ENCODE assay signal across 8 cellular contexts in the genomic region with DNA sequence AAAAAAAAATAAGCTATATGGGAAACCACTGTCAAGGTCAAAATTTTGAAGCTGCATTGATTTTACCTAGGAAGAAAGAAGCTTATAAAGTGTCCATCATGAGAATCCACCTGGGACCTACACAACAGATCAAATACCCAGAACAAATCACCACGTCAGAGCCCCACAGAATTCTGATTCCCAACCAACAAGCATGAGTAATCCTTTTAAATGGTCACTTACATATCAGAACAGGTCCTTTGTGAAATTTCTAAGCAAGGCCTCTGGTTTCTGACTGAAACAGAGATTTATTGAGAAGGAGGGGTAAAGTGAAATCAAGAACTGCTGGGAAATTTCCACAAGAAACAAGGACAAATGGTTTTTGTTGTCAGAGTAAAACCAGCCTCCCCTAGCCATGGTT.
DNase-seq lines count a peak whose midpoint lies in the region; ATAC-seq and TF ChIP-seq lines count a peak whose summit lies in the region.
"Not testable (repeated sequence)": the region's sequence is repeated elsewhere in the genome, so short reads cannot be mapped to it uniquely, and the experiment has no call there.

No MANE protein-coding gene starts in this region.

- ATAC-seq in sciatic nerve: peak; percentile 33

- not testable (repeated sequence) for H2AFZ ChIP-seq in SK-N-SH (ENCODE audit: low read depth)

- H4K20me1 ChIP-seq in SK-N-SH (ENCODE audit: insufficient read depth): not testable (repeated sequence)

- BruUV-seq in MCF 10A (replicated peaks; lab: Mats Ljungman, UMichigan): not testable (repeated sequence)

- H3K4me3 ChIP-seq in SK-N-SH (ENCODE audit: low read depth in 2 of 2, low read length in 1 of 2); fibroblast of mammary gland (ENCODE audit: control insufficient read depth, low read depth, low read length); tibial nerve: not testable (repeated sequence)

- WGBS in SK-N-SH (ENCODE audit: low lambda C conversion rate): 42% methylated on average over 1 of the region's 1 CpG
- 43 to 46% methylated on average over 1 of the region's 1 CpG for WGBS in tibial nerve, 2 donors

- DNase-seq in Daoy (ENCODE audit: low read depth) (peak; percentile 44), HT1080 (ENCODE audit: low read depth) (peak; percentile 27), fibroblast of mammary gland (ENCODE audit: low read depth) (peak; percentile 70), iris pigment epithelial cell (ENCODE audit: low read depth) (peak; percentile 62)
- not testable (repeated sequence) for DNase-seq in SK-N-SH; MCF 10A (ENCODE audit: unreplicated experiment); sciatic nerve (ENCODE audit: low spot score); tibial nerve (ENCODE audit: low spot score in 2 of 2)

- POLR2A ChIA-PET in SK-N-SH (lab: Yijun Ruan, JAX); MCF 10A (lab: Yijun Ruan, JAX): not testable (repeated sequence)

- intact Hi-C loops in MCF 10A (cut with micrococcal nuclease); sciatic nerve (cut with DNase I): not testable (repeated sequence)

- not testable (repeated sequence) for H3K27me3 ChIP-seq in SK-N-SH (ENCODE audit: insufficient read depth); tibial nerve

- not testable (repeated sequence) for H3K9me3 ChIP-seq in SK-N-SH, tibial nerve

- not testable (repeated sequence) for TF ChIP-seq RAD21 in SK-N-SH (IDR thresholded peaks at IDR 0.05; ENCODE audit: low read length)

- peak overlapping the region; percentile 25 to 80; a peak in 3 of 4 replicates for H3K27ac ChIP-seq in SK-N-SH (ENCODE audit: low read depth in 2 of 2, low read length in 1 of 2)
- peak overlapping the region; percentile 2 to 76 (median 40) for H3K27ac ChIP-seq in tibial nerve

- not testable (repeated sequence) for H3K4me1 ChIP-seq in SK-N-SH (ENCODE audit: control insufficient read depth in 1 of 2, insufficient read depth in 2 of 2, low read depth in 1 of 2, low read length in 1 of 2); tibial nerve

- H3K27ac Mint-ChIP-seq in MCF 10A (ENCODE audit: low read depth, unreplicated experiment): peak overlapping the region; percentile 27

- not testable (repeated sequence) for H3K4me2 ChIP-seq in SK-N-SH

- H3K9ac ChIP-seq in SK-N-SH: peak overlapping the region; percentile 9; the same call in 1 of the 2 replicates

- H3F3A ChIP-seq in SK-N-SH (replicated peaks; ENCODE audit: insufficient read depth): peaks cover 14% of the 10 kb centered on the region

- not testable (repeated sequence) for H3K4me3 Mint-ChIP-seq in MCF 10A (ENCODE audit: unreplicated experiment)

- not testable (repeated sequence) for TF ChIP-seq POLR2A in tibial nerve (IDR thresholded peaks at IDR 0.05)

- not testable (repeated sequence) for TF ChIP-seq CTCF in SK-N-SH (IDR thresholded peaks at IDR 0.05); MCF 10A (IDR thresholded peaks at IDR 0.05; ENCODE audit: unreplicated experiment); fibroblast of mammary gland (conservative IDR thresholded peaks at IDR 0.05; ENCODE audit: control insufficient read depth, insufficient read depth, low read depth, low read length); tibial nerve (IDR thresholded peaks at IDR 0.05)

- TF ChIP-seq EP300 in SK-N-SH (IDR thresholded peaks at IDR 0.05; ENCODE audit: borderline replicate concordance in 1 of 2, low read depth in 1 of 2, low read length in 1 of 2); tibial nerve (IDR thresholded peaks at IDR 0.05): not testable (repeated sequence)

- CTCF ChIA-PET in SK-N-SH (lab: Yijun Ruan, JAX); MCF 10A (lab: Yijun Ruan, JAX): not testable (repeated sequence)

- not testable (repeated sequence) for H3K4me1 Mint-ChIP-seq in MCF 10A (ENCODE audit: insufficient read depth, unreplicated experiment)

- H3K27me3 Mint-ChIP-seq in MCF 10A (ENCODE audit: insufficient read depth, unreplicated experiment): not testable (repeated sequence)

- H3K9me3 Mint-ChIP-seq in MCF 10A (ENCODE audit: unreplicated experiment): not testable (repeated sequence)

- H3K36me3 ChIP-seq in SK-N-SH (replicated peaks in 1 of 2; ENCODE audit: control insufficient read depth in 1 of 2, insufficient read depth in 2 of 2, low read length in 1 of 2) (peaks cover 0 to 15% of the 10 kb centered on the region in 2 experiments), tibial nerve (peaks cover 0 to 25% (median 0%) of the 10 kb centered on the region in 3 donors)

- H3K9me2 ChIP-seq in SK-N-SH: not testable (repeated sequence)

- H3K79me2 ChIP-seq in SK-N-SH (ENCODE audit: insufficient read depth): not testable (repeated sequence)

- not testable (repeated sequence) for H3K36me3 Mint-ChIP-seq in MCF 10A (ENCODE audit: insufficient read depth, unreplicated experiment)

TF ChIP-seq in SK-N-SH, 30 proteins besides CTCF, POLR2A, EP300 and RAD21:
- TF ChIP-seq TCF12 (IDR thresholded peaks at IDR 0.05): peak; percentile 17; the same call in 1 of the 2 replicates
- TF ChIP-seq, protein P1, sequence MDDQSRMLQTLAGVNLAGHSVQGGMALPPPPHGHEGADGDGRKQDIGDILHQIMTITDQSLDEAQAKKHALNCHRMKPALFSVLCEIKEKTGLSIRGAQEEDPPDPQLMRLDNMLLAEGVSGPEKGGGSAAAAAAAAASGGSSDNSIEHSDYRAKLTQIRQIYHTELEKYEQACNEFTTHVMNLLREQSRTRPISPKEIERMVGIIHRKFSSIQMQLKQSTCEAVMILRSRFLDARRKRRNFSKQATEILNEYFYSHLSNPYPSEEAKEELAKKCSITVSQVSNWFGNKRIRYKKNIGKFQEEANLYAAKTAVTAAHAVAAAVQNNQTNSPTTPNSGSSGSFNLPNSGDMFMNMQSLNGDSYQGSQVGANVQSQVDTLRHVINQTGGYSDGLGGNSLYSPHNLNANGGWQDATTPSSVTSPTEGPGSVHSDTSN (IDR thresholded peaks at IDR 0.05): peak; percentile 41; the same call in 1 of the 2 replicates
